In the genomic region with DNA sequence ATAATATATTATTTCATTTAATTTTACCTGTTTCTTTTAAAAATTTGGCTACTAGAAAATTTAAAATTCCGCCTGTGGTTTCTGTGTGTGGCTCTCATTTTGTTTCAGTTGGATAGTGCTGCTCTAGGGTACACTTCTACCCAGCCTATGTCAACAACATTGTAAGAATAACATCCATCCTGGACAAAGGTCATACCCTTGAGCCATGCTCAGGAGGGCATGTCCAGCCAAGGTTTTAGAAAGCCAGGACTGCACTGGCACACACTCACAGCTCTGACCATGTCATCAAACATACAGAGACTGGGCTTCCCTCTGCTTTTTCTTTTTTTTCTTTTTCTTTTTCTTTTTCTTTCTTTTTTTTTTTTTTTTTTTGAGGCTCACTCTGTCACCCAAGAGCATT, we compare ENCODE assay signal across 23 cellular contexts.
DNase-seq lines count a peak whose midpoint lies in the region; ATAC-seq, FAIRE-seq and TF ChIP-seq lines count a peak whose summit lies in the region.
"Had no signal": no experiment of that assay in that cellular context is flagged by ENCODE, and none has a peak within 500 bp of the region (broad histone marks: within the 10 kb centered on the region; RNA-seq: fewer than 3 reads in every experiment).

No MANE protein-coding gene starts in this region.

- H4K20me1 ChIP-seq in HepG2 (ENCODE audit: insufficient read depth, low read length) = no peaks in the 10 kb centered on the region

- H3K9ac ChIP-seq in HepG2 (ENCODE audit: insufficient read depth, low read depth, low read length) = no peak overlapping the region
- H3K9ac ChIP-seq: GM23248 had no signal

- H3K27ac Mint-ChIP-seq in chondrocyte (ENCODE audit: unreplicated experiment) = peak overlapping the region; percentile 24
- H3K27ac Mint-ChIP-seq: CD4-positive, CD25-positive, alpha-beta regulatory T cell; CD8-positive, alpha-beta memory T cell had no signal

- H3K27me3 ChIP-seq in left ventricle myocardium inferior (ENCODE audit: low read depth) = no peaks in the 10 kb centered on the region
- no peaks in the 10 kb centered on the region for H3K27me3 ChIP-seq in HepG2 (ENCODE audit: control insufficient read depth in 1 of 2, insufficient read depth in 2 of 2, low read length in 2 of 2)
- H3K27me3 ChIP-seq: BE2C had no signal

- H3K36me3 ChIP-seq in left ventricle myocardium inferior (peaks cover 9% of the 10 kb centered on the region), HepG2 (replicated peaks in 1 of 2; ENCODE audit: control insufficient read depth in 1 of 2, insufficient read depth in 2 of 2, low read length in 2 of 2) (peaks cover 3 to 17% of the 10 kb centered on the region in 2 experiments; a peak in 4 of 5 replicates)
- H3K36me3 ChIP-seq: BE2C, HAP-1 had no signal

- H3K27me3 Mint-ChIP-seq in chondrocyte (ENCODE audit: low read depth) = no peaks in the 10 kb centered on the region

- peak; percentile 48 for ATAC-seq in Right ventricle myocardium inferior
- no peak for ATAC-seq in A549
- ATAC-seq in HepG2 = peak; percentile 61

- CTCF ChIA-PET in A549 (lab: Yijun Ruan, JAX) (interaction anchor here (1.6 kb wide), 1 partner anchor 159 kb away, joined by 5 read pairs; no protein-coding TSS in a partner anchor), HepG2 (lab: Yijun Ruan, JAX; ENCODE audit: low intra/inter-chr PET ratio, low total read pairs) (no interaction called here)

- peaks cover 28% of the 10 kb centered on the region for H3K4me1 Mint-ChIP-seq in chondrocyte (ENCODE audit: low read depth)
- H3K4me1 Mint-ChIP-seq: CD4-positive, CD25-positive, alpha-beta regulatory T cell; CD8-positive, alpha-beta memory T cell had no signal

- POLR2A ChIA-PET in A549 (lab: Yijun Ruan, JAX) (interaction anchor here (0.6 kb wide), 1 partner anchor 28 kb away, joined by 3 read pairs; no protein-coding TSS in a partner anchor), HepG2 (lab: Yijun Ruan, JAX) (interaction anchor here (0.9 to 1.0 kb wide), 2 partner anchors 14 to 59 kb away, joined by 3 to 4 read pairs; no protein-coding TSS in a partner anchor)

- no peak overlapping the region for H3K4me3 ChIP-seq in left ventricle myocardium inferior
- H3K4me3 ChIP-seq in A549 = no peak overlapping the region
- no peak overlapping the region for H3K4me3 ChIP-seq in HepG2 (replicated peaks in 1 of 3; ENCODE audit: insufficient read depth in 1 of 3, low read depth in 2 of 3, low read length in 3 of 3)
- H3K4me3 ChIP-seq: GM23248, HAP-1 had no signal

- H3K4me3 Mint-ChIP-seq in chondrocyte (ENCODE audit: unreplicated experiment) = no peak overlapping the region
- H3K4me3 Mint-ChIP-seq: CD4-positive, CD25-positive, alpha-beta regulatory T cell; CD8-positive, alpha-beta memory T cell had no signal

- no peaks in the 10 kb centered on the region for H3K9me3 Mint-ChIP-seq in chondrocyte (ENCODE audit: low read depth)
- H3K9me3 Mint-ChIP-seq: CD4-positive, CD25-positive, alpha-beta regulatory T cell; CD8-positive, alpha-beta memory T cell had no signal

- intact Hi-C loops in Right ventricle myocardium inferior (cut with DNase I) (no loop called here), left ventricle myocardium inferior (cut with micrococcal nuclease) (no loop called here), HepG2 (cut with micrococcal nuclease; ENCODE audit: unreplicated experiment) (loop anchor here (5.0 kb wide), 1 partner anchor 58 kb away; no protein-coding TSS in a partner anchor)

- TF ChIP-seq CTCF in left ventricle myocardium inferior (IDR thresholded peaks at IDR 0.05; ENCODE audit: borderline replicate concordance) (no peak), A549 (IDR thresholded peaks at IDR 0.05) (no peak), chondrocyte (IDR thresholded peaks at IDR 0.05) (no peak), HepG2 (CRISPR knock-in tag; IDR thresholded peaks at IDR 0.05) (no peak)

- H2AFZ ChIP-seq in HepG2 (ENCODE audit: low read length) = no peak overlapping the region
- H2AFZ ChIP-seq: GM23248 had no signal

- H3K79me2 ChIP-seq in HepG2 (ENCODE audit: insufficient read depth, low read length) = no peaks in the 10 kb centered on the region

- WGBS in A549 (ENCODE audit: missing lambda C conversion rate) = 95% methylated on average over 1 of the region's 1 CpG
- WGBS in HepG2 (ENCODE audit: low lambda C conversion rate) = 91% methylated on average over 1 of the region's 1 CpG

- TF ChIP-seq EP300 in A549 (IDR thresholded peaks at IDR 0.05) (no peak), HepG2 (IDR thresholded peaks at IDR 0.05; ENCODE audit: low read depth in 2 of 2, low read length in 2 of 2) (0 out of 4 replicates have a peak, but pooled peaks of 1 of the 2 experiments have one; percentile 14), HepG2 (CRISPR knock-in tag; IDR thresholded peaks at IDR 0.05; ENCODE audit: borderline replicate concordance) (no peak)

- BruUV-seq in HepG2 (replicated peaks; lab: Mats Ljungman, UMichigan) = no TSS peak

- TF ChIP-seq POLR2A in A549 (IDR thresholded peaks at IDR 0.05; ENCODE audit: low read length) = no peak
- TF ChIP-seq POLR2A in HepG2 (IDR thresholded peaks at IDR 0.05; ENCODE audit: insufficient read depth in 1 of 2, low read depth in 2 of 2, low read length in 2 of 2) = no peak

- H3K4me2 ChIP-seq in A549 (peak overlapping the region; percentile 23; the same call in 1 of the 3 replicates), HepG2 (ENCODE audit: low read depth, low read length) (peak overlapping the region; percentile 37; the same call in 1 of the 2 replicates)

- no peaks in the 10 kb centered on the region for H3K9me3 ChIP-seq in left ventricle myocardium inferior (replicated peaks)
- H3K9me3 ChIP-seq in A549 = no peaks in the 10 kb centered on the region
- H3K9me3 ChIP-seq in HepG2 (ENCODE audit: low read length) = no peaks in the 10 kb centered on the region
- H3K9me3 ChIP-seq: BE2C, HAP-1 had no signal

- H3K4me1 ChIP-seq in left ventricle myocardium inferior (peaks cover 17% of the 10 kb centered on the region), A549 (peaks cover 27% of the 10 kb centered on the region), HepG2 (ENCODE audit: insufficient read depth, low read length) (peaks cover 59% of the 10 kb centered on the region)
- H3K4me1 ChIP-seq: BE2C, HAP-1 had no signal

- peaks cover 34% of the 10 kb centered on the region for H3K36me3 Mint-ChIP-seq in chondrocyte (ENCODE audit: low read depth)
- H3K36me3 Mint-ChIP-seq: CD4-positive, CD25-positive, alpha-beta regulatory T cell had no signal

- FAIRE-seq in A549 (lab: Jason Lieb, UNC) = no peak
- FAIRE-seq in HepG2 (lab: Jason Lieb, UNC) = peak; percentile 8
- FAIRE-seq: G401.6, GM12891 had no signal

- no peak for DNase-seq in Right ventricle myocardium inferior (ENCODE audit: missing footprints)
- DNase-seq in left ventricle myocardium inferior = no peak
- DNase-seq in A549 (ENCODE audit: low read depth in 1 of 2, low spot score in 1 of 2) = no peak
- no peak for DNase-seq in chondrocyte (ENCODE audit: low spot score)
- DNase-seq in HepG2 (ENCODE audit: low spot score) = peak; percentile 54
- DNase-seq in NCI-H1694 treated with DMSO at 0.1 percent for 48 hours (lab: John Stamatoyannopoulos, UW) = no peak
- DNase-seq in NCI-H82 treated with DMSO at 0.1 percent for 48 hours (lab: John Stamatoyannopoulos, UW; ENCODE audit: unreplicated experiment) = no peak
- DNase-seq in G401 (ENCODE audit: low spot score) = no peak
- DNase-seq: BE2C; C1 segment of cervical spinal cord; CD4-positive, CD25-positive, alpha-beta regulatory T cell; CD8-positive, alpha-beta memory T cell; COR-L47; DMS 273 treated with DMSO at 0.1 percent for 48 hours; DMS53; DND-41; EL; GM23248 had no signal

- in situ Hi-C loops in HepG2 (cut with HindIII; ENCODE audit: extremely low pct_ligation_motif_present, low pct_unique_long_range_greater_than_20kb) (loop anchor here (10.0 kb wide), 1 partner anchor 160 kb away; no protein-coding TSS in a partner anchor), G401 (cut with HindIII; ENCODE audit: low sequenced_read_pairs) (no loop called here)

- H3K27ac ChIP-seq in left ventricle myocardium inferior (replicated peaks) = no peak overlapping the region
- peak overlapping the region in 1 of 2 experiments; percentile 13; a peak in 1 of 6 replicates for H3K27ac ChIP-seq in A549
- peak overlapping the region; percentile 24 for H3K27ac ChIP-seq in HepG2 (ENCODE audit: extremely low read length, insufficient read depth, low read length)
- H3K27ac ChIP-seq: 22Rv1, GM23248, HL-60 had no signal

- TF ChIP-seq RAD21 in A549 (conservative IDR thresholded peaks at IDR 0.05 in 1 of 2, IDR thresholded peaks at IDR 0.05 in 1 of 2) (no peak), HepG2 (CRISPR knock-in tag; IDR thresholded peaks at IDR 0.05) (no peak)

TF ChIP-seq in A549, 52 proteins besides CTCF, POLR2A, EP300 and RAD21:
- TF ChIP-seq ATOH8 (CRISPR knock-in tag; IDR thresholded peaks at IDR 0.05; ENCODE audit: low read depth) (no peak), MAFK (IDR thresholded peaks at IDR 0.05; ENCODE audit: partially characterized antibody) (no peak), NFE2L2 (conservative IDR thresholded peaks at IDR 0.05; ENCODE audit: low read length) (no peak), JUN (IDR thresholded peaks at IDR 0.05) (no peak), SMC3 (IDR thresholded peaks at IDR 0.05) (no peak), SREBF2 (IDR thresholded peaks at IDR 0.05) (no peak), FOXS1 (CRISPR knock-in tag; IDR thresholded peaks at IDR 0.05) (no peak)

TF ChIP-seq in HepG2, 621 proteins besides CTCF, POLR2A, EP300 and RAD21 (continues in another document):
- TF ChIP-seq ISL2 (CRISPR knock-in tag; IDR thresholded peaks at IDR 0.05) = no peak
- TF ChIP-seq, protein P1, sequence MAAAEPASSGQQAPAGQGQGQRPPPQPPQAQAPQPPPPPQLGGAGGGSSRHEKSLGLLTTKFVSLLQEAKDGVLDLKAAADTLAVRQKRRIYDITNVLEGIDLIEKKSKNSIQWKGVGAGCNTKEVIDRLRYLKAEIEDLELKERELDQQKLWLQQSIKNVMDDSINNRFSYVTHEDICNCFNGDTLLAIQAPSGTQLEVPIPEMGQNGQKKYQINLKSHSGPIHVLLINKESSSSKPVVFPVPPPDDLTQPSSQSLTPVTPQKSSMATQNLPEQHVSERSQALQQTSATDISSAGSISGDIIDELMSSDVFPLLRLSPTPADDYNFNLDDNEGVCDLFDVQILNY (CRISPR knock-in tag; conservative IDR thresholded peaks at IDR 0.05) = no peak
- no peak for TF ChIP-seq NFATC3 (CRISPR knock-in tag; IDR thresholded peaks at IDR 0.05)
- TF ChIP-seq NR2F1 (CRISPR knock-in tag; IDR thresholded peaks at IDR 0.05) = 0 out of 4 replicates have a peak, but pooled peaks have one; percentile 30 to 41
- TF ChIP-seq ZNF558 (CRISPR knock-in tag; IDR thresholded peaks at IDR 0.05; ENCODE audit: borderline replicate concordance) = no peak
- TF ChIP-seq FOXO1 (CRISPR knock-in tag; IDR thresholded peaks at IDR 0.05) = peak; percentile 47; the same call in 1 of the 2 replicates
- TF ChIP-seq HMG20A (CRISPR knock-in tag; IDR thresholded peaks at IDR 0.05; ENCODE audit: borderline replicate concordance) = peak; percentile 35; the same call in 1 of the 2 replicates
- TF ChIP-seq HNF4G (IDR thresholded peaks at IDR 0.05; ENCODE audit: borderline replicate concordance, low read depth, low read length) = peak; percentile 31; the same call in 1 of the 2 replicates
- no peak for TF ChIP-seq HNF4G (CRISPR knock-in tag; IDR thresholded peaks at IDR 0.05; ENCODE audit: borderline replicate concordance, low read depth)
- TF ChIP-seq ESRRA (CRISPR knock-in tag; IDR thresholded peaks at IDR 0.05; ENCODE audit: low read depth) = peak; percentile 96

Comparison
In these comparisons a context has a peak if more than half of its experiments do, and no peak if none do; other contexts are left out.
1. ATAC-seq: peak in Right ventricle myocardium inferior (single experiment) and HepG2 (single experiment); none in A549 (0 of 2).